ENCODE assay signal across 31 cellular contexts in the genomic region with DNA sequence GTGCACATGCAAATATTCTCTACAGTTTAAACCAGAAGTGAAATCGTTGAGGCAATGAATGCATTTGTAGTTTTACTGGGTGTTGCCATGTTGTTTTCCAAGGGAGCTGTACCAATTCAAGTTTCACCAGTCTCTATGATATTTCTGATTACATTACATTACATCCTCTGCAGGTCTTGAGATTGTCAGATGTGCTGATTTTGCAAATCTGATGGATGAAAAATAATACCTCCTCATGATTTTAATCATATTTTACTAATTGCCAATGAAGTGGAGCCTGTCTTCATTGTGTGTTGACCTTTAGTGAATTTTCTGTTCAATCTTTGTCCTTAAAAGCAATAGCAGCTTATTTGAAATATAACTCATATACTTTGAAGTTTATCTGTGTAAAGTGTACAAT.
DNase-seq lines count a peak whose midpoint lies in the region; ATAC-seq, FAIRE-seq and TF ChIP-seq lines count a peak whose summit lies in the region.
"Had no signal": no experiment of that assay in that cellular context is flagged by ENCODE, and none has a peak within 500 bp of the region (broad histone marks: within the 10 kb centered on the region; RNA-seq: fewer than 3 reads in every experiment).

No MANE protein-coding gene starts in this region.

- H4K8ac ChIP-seq in IMR-90 (ENCODE audit: low read depth in 2 of 2, low read length in 2 of 2): no peak overlapping the region

- POLR2A ChIA-PET in HepG2 (lab: Yijun Ruan, JAX) (no interaction called here), A549 (lab: Yijun Ruan, JAX) (no interaction called here), IMR-90 (lab: Charles Lee; ENCODE audit: unreplicated experiment) (no interaction called here)

- no peaks in the 10 kb centered on the region for H3K9me3 ChIP-seq in HepG2 (ENCODE audit: low read length)
- H3K9me3 ChIP-seq in right lobe of liver: no peaks in the 10 kb centered on the region
- no peaks in the 10 kb centered on the region for H3K9me3 ChIP-seq in A549
- H3K9me3 ChIP-seq in IMR-90 (ENCODE audit: control insufficient read depth, insufficient read depth, low read length): no peaks in the 10 kb centered on the region; the same call in 1 of the 2 replicates
- H3K9me3 ChIP-seq: BE2C, Caco-2 had no signal

- no peak for ATAC-seq in HepG2
- no peak for ATAC-seq in right lobe of liver
- ATAC-seq in A549: no peak
- ATAC-seq in IMR-90 (ENCODE audit: low read depth): no peak
- ATAC-seq: CD8-positive, alpha-beta T cell had no signal

- no peak overlapping the region for H3K14ac ChIP-seq in IMR-90 (replicated peaks; ENCODE audit: low read depth, low read length)

- H3K4me1 ChIP-seq in HepG2 (ENCODE audit: insufficient read depth, low read length) (no peaks in the 10 kb centered on the region), right lobe of liver (no peaks in the 10 kb centered on the region), A549 (no peaks in the 10 kb centered on the region), IMR-90 (ENCODE audit: control insufficient read depth, insufficient read depth, low read length) (no peaks in the 10 kb centered on the region)
- H3K4me1 ChIP-seq: BE2C; BLaER1; BLaER1 treated with 17β-estradiol and CSF1 and Interleukin-3, amounts not matched to agents 10 nM and 100 nM; Caco-2 had no signal

- FAIRE-seq in HepG2 (lab: Jason Lieb, UNC): no peak
- no peak for FAIRE-seq in A549 (lab: Jason Lieb, UNC)
- FAIRE-seq: D721Med had no signal

- H4K5ac ChIP-seq in IMR-90 (ENCODE audit: low read depth, low read length): no peak overlapping the region

- in situ Hi-C loops in HepG2 (cut with HindIII; ENCODE audit: extremely low pct_ligation_motif_present, low pct_unique_long_range_greater_than_20kb) (no loop called here), IMR-90 (cut with MboI; ENCODE audit: low sequenced_read_pairs) (no loop called here)

- H3K9me1 ChIP-seq in IMR-90 (ENCODE audit: insufficient read depth, low read length): no peaks in the 10 kb centered on the region

- 0% methylated on average over 1 of the region's 1 CpG for WGBS in HepG2 (ENCODE audit: low lambda C conversion rate)
- 40% methylated on average over 1 of the region's 1 CpG for WGBS in right lobe of liver (ENCODE audit: insufficient coverage, low coverage, low lambda C conversion rate, missing lambda C conversion rate)
- 2% methylated on average over 1 of the region's 1 CpG for WGBS in A549 (ENCODE audit: missing lambda C conversion rate)
- WGBS in IMR-90 (ENCODE audit: extremely low coverage in 2 of 2, insufficient read length in 1 of 2), 2 experiments: no CpG with 5 or more reads among the region's 1 CpG

- DNase-seq in HepG2 (ENCODE audit: low spot score) (no peak), right lobe of liver (no peak), A549 (ENCODE audit: low read depth in 1 of 2, low spot score in 1 of 2) (no peak), IMR-90 (no peak), SKM-1 treated with dmso at 0.1 percent for 144 hours (lab: John Stamatoyannopoulos, UW; ENCODE audit: unreplicated experiment) (no peak), HK-2 (ENCODE audit: unreplicated experiment) (no peak)
- DNase-seq: 8988T; ACHN; AML-193; BE2C; C1 segment of cervical spinal cord; Caco-2; Calu3; CD4-positive, alpha-beta memory T cell; CD4-positive, alpha-beta T cell; CD4-positive, CD25-positive, alpha-beta regulatory T cell; CD8-positive, alpha-beta memory T cell; CD8-positive, alpha-beta T cell; COR-L47; DMS 273 treated with DMSO at 0.1 percent for 48 hours; DMS153; DMS53; DMS79; DMS79 treated with DMSO at 0.1 percent for 48 hours; DND-41; EL had no signal

- H2BK5ac ChIP-seq in IMR-90 (ENCODE audit: low read depth, low read length, poor library complexity, severe bottlenecking): no peak overlapping the region

- no peak for TF ChIP-seq CTCF in HepG2 (CRISPR knock-in tag; IDR thresholded peaks at IDR 0.05)
- TF ChIP-seq CTCF in right lobe of liver (IDR thresholded peaks at IDR 0.05): no peak
- no peak for TF ChIP-seq CTCF in A549 (IDR thresholded peaks at IDR 0.05)
- no peak for TF ChIP-seq CTCF in IMR-90 (conservative IDR thresholded peaks at IDR 0.05; ENCODE audit: low read depth, low read length)

- H3K79me1 ChIP-seq in IMR-90 (ENCODE audit: low read depth in 1 of 2, low read length in 2 of 2): no peaks in the 10 kb centered on the region

- intact Hi-C loops in HepG2 (cut with micrococcal nuclease; ENCODE audit: unreplicated experiment) (no loop called here), right lobe of liver (cut with DNase I) (no loop called here), IMR-90 (cut with micrococcal nuclease) (no loop called here)

- H2BK15ac ChIP-seq in IMR-90 (ENCODE audit: low read depth, low read length): no peak overlapping the region

- H2AFZ ChIP-seq in HepG2 (ENCODE audit: low read length) (no peak overlapping the region), IMR-90 (replicated peaks; ENCODE audit: low read length, poor library complexity) (no peak overlapping the region)

- no peak overlapping the region for H2AK9ac ChIP-seq in IMR-90 (replicated peaks; ENCODE audit: low read depth, low read length, poor library complexity)

- dilution Hi-C loops in IMR-90 (cut with HindIII; ENCODE audit: low sequenced_read_pairs, unreplicated experiment): no loop called here

- H3K56ac ChIP-seq in IMR-90 (ENCODE audit: extremely low read depth, insufficient read depth, low read length): no peak overlapping the region

- H4K20me1 ChIP-seq in HepG2 (ENCODE audit: insufficient read depth, low read length) (no peaks in the 10 kb centered on the region), IMR-90 (ENCODE audit: insufficient read depth, low read length) (no peaks in the 10 kb centered on the region)
- H4K20me1 ChIP-seq: BLaER1; BLaER1 treated with 17β-estradiol and CSF1 and Interleukin-3, amounts not matched to agents 10 nM and 100 nM had no signal

- H3K27me3 ChIP-seq in HepG2 (ENCODE audit: control insufficient read depth in 1 of 2, insufficient read depth in 2 of 2, low read length in 2 of 2): no peaks in the 10 kb centered on the region; a peak in 1 of 5 replicates
- no peaks in the 10 kb centered on the region for H3K27me3 ChIP-seq in right lobe of liver
- no peaks in the 10 kb centered on the region for H3K27me3 ChIP-seq in IMR-90 (ENCODE audit: control insufficient read depth, insufficient read depth, low read length)
- H3K27me3 ChIP-seq: BLaER1; BLaER1 treated with 17β-estradiol and CSF1 and Interleukin-3, amounts not matched to agents 10 nM and 100 nM had no signal

- no peak overlapping the region for H3K23ac ChIP-seq in IMR-90 (ENCODE audit: low read depth, low read length)

- H3K18ac ChIP-seq in IMR-90 (ENCODE audit: low read depth, low read length): no peak overlapping the region

- H2BK120ac ChIP-seq in IMR-90 (ENCODE audit: low read depth, low read length): no peak overlapping the region

- no peak overlapping the region for H3K4me3 ChIP-seq in HepG2 (replicated peaks in 1 of 3; ENCODE audit: insufficient read depth in 1 of 3, low read depth in 2 of 3, low read length in 3 of 3)
- H3K4me3 ChIP-seq in right lobe of liver: no peak overlapping the region
- no peak overlapping the region for H3K4me3 ChIP-seq in A549
- H3K4me3 ChIP-seq in IMR-90 (ENCODE audit: insufficient read depth, low read depth, low read length): no peak overlapping the region
- H3K4me3 ChIP-seq: BLaER1; BLaER1 treated with 17β-estradiol and CSF1 and Interleukin-3, amounts not matched to agents 10 nM and 100 nM had no signal

- H2BK20ac ChIP-seq in IMR-90 (ENCODE audit: low read depth, low read length): no peak overlapping the region

- BruUV-seq in HepG2 (replicated peaks; lab: Mats Ljungman, UMichigan) (no TSS peak), IMR-90 (replicated peaks; lab: Mats Ljungman, UMichigan) (no TSS peak)

- TF ChIP-seq EP300 in HepG2 (IDR thresholded peaks at IDR 0.05; ENCODE audit: low read depth in 2 of 2, low read length in 2 of 2) (no peak), HepG2 (CRISPR knock-in tag; IDR thresholded peaks at IDR 0.05; ENCODE audit: borderline replicate concordance) (no peak), A549 (IDR thresholded peaks at IDR 0.05) (no peak)

- H3K4ac ChIP-seq in IMR-90 (ENCODE audit: low read depth, low read length): no peak overlapping the region

- H3K4me2 ChIP-seq in HepG2 (ENCODE audit: low read depth, low read length) (no peak overlapping the region), A549 (no peak overlapping the region), IMR-90 (ENCODE audit: low read depth, low read length) (no peak overlapping the region)
- H3K4me2 ChIP-seq: BLaER1; BLaER1 treated with 17β-estradiol and CSF1 and Interleukin-3, amounts not matched to agents 10 nM and 100 nM had no signal

- H3K36me3 ChIP-seq in HepG2 (replicated peaks in 1 of 2; ENCODE audit: control insufficient read depth in 1 of 2, insufficient read depth in 2 of 2, low read length in 2 of 2) (no peaks in the 10 kb centered on the region), right lobe of liver (no peaks in the 10 kb centered on the region), IMR-90 (ENCODE audit: control insufficient read depth, insufficient read depth, low read length) (no peaks in the 10 kb centered on the region)
- H3K36me3 ChIP-seq: BE2C; BLaER1; BLaER1 treated with 17β-estradiol and CSF1 and Interleukin-3, amounts not matched to agents 10 nM and 100 nM had no signal

- H3K27ac ChIP-seq in HepG2 (ENCODE audit: extremely low read length, insufficient read depth, low read length) (no peak overlapping the region), right lobe of liver (no peak overlapping the region), A549 (no peak overlapping the region), IMR-90 (ENCODE audit: insufficient read depth, low read length) (no peak overlapping the region)
- H3K27ac ChIP-seq: 22Rv1; BLaER1; BLaER1 treated with 17β-estradiol and CSF1 and Interleukin-3, amounts not matched to agents 10 nM and 100 nM; C4-2B had no signal

- H3K9ac ChIP-seq in HepG2 (ENCODE audit: insufficient read depth, low read depth, low read length) (no peak overlapping the region), IMR-90 (ENCODE audit: low read depth, low read length) (no peak overlapping the region)
- H3K9ac ChIP-seq: BLaER1; BLaER1 treated with 17β-estradiol and CSF1 and Interleukin-3, amounts not matched to agents 10 nM and 100 nM had no signal

- H4K91ac ChIP-seq in IMR-90 (ENCODE audit: insufficient read depth, low read depth, low read length): no peak overlapping the region

- H2AK5ac ChIP-seq in IMR-90 (ENCODE audit: low read depth, low read length): no peak overlapping the region

- no peak for TF ChIP-seq POLR2A in HepG2 (IDR thresholded peaks at IDR 0.05; ENCODE audit: insufficient read depth in 1 of 2, low read depth in 2 of 2, low read length in 2 of 2)
- TF ChIP-seq POLR2A in right lobe of liver (IDR thresholded peaks at IDR 0.05): no peak
- TF ChIP-seq POLR2A in A549 (IDR thresholded peaks at IDR 0.05; ENCODE audit: low read length): no peak
- no peak for TF ChIP-seq POLR2A in IMR-90 (IDR thresholded peaks at IDR 0.05; ENCODE audit: low read depth, low read length)

- H3K79me2 ChIP-seq in HepG2 (ENCODE audit: insufficient read depth, low read length): no peaks in the 10 kb centered on the region

- no peak for TF ChIP-seq RAD21 in HepG2 (CRISPR knock-in tag; IDR thresholded peaks at IDR 0.05)
- TF ChIP-seq RAD21 in A549 (conservative IDR thresholded peaks at IDR 0.05 in 1 of 2, IDR thresholded peaks at IDR 0.05 in 1 of 2): no peak
- TF ChIP-seq RAD21 in IMR-90 (IDR thresholded peaks at IDR 0.05; ENCODE audit: low read length): no peak

- CTCF ChIA-PET in HepG2 (lab: Yijun Ruan, JAX; ENCODE audit: low intra/inter-chr PET ratio, low total read pairs): no interaction called here
- CTCF ChIA-PET in A549 (lab: Yijun Ruan, JAX): no interaction called here
- CTCF ChIA-PET in IMR-90 (lab: Yijun Ruan, JAX): interaction anchor here (0.6 kb wide), 1 partner anchor 605 kb away, joined by 4 read pairs; no protein-coding TSS in a partner anchor
